In genomic region chr2:17475285-17475684, GRCh38 we compare ENCODE assay signal across 1 cellular context.
TF ChIP-seq lines count a peak whose summit lies in the region.

No MANE protein-coding gene starts in this region.

TF ChIP-seq in HCT116, 20 proteins besides CTCF, POLR2A, EP300 and RAD21 (continued from another document):
- TF ChIP-seq ZNF274 (IDR thresholded peaks at IDR 0.05; ENCODE audit: low read depth, low read length), result no peak
- no peak for TF ChIP-seq EZH2phosphoT487 (IDR thresholded peaks at IDR 0.05; ENCODE audit: borderline replicate concordance)
- no peak for TF ChIP-seq JUND (IDR thresholded peaks at IDR 0.05)
- no peak for TF ChIP-seq YY1 (IDR thresholded peaks at IDR 0.05; ENCODE audit: extremely low read depth, insufficient replicate concordance, low read depth, low read length)
- TF ChIP-seq CEBPB (IDR thresholded peaks at IDR 0.05; ENCODE audit: low read depth), result no peak
- TF ChIP-seq SIN3A (IDR thresholded peaks at IDR 0.05; ENCODE audit: low read depth), result no peak
- no peak for TF ChIP-seq FOSL1 (IDR thresholded peaks at IDR 0.05; ENCODE audit: low read depth)
- TF ChIP-seq, protein P1, sequence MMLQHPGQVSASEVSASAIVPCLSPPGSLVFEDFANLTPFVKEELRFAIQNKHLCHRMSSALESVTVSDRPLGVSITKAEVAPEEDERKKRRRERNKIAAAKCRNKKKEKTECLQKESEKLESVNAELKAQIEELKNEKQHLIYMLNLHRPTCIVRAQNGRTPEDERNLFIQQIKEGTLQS (IDR thresholded peaks at IDR 0.05), result no peak
